ENCODE assay signal across 8 cellular contexts in genomic region chr3:98681486-98681885, GRCh38.
"Had no signal": no experiment of that assay in that cellular context is flagged by ENCODE, and none has a peak within 500 bp of the region (broad histone marks: within the 10 kb centered on the region; RNA-seq: fewer than 3 reads in every experiment).

No MANE protein-coding gene starts in this region.

- DNase-seq: H9, KG1 had no signal

- ATAC-seq: GM23338 had no signal

- H3K27ac Mint-ChIP-seq: GM23338, H9, IgD-negative memory B cell had no signal

- H3K4me2 ChIP-seq: GM23338 had no signal

- FAIRE-seq: H1, HTR-8/SVneo had no signal

- H2AFZ ChIP-seq: GM23338 had no signal

- H3K4me1 Mint-ChIP-seq: GM23338, H9, IgD-negative memory B cell had no signal

- H3K4me3 ChIP-seq: GM23338 had no signal

- H3K4me3 Mint-ChIP-seq: GM23338, H9, HFFc6, IgD-negative memory B cell had no signal

- H3K9me3 Mint-ChIP-seq: GM23338 had no signal

- H3K27ac ChIP-seq: HL-60 had no signal
